Comparison of ENCODE assay signal across 8 cellular contexts in the genomic region with DNA sequence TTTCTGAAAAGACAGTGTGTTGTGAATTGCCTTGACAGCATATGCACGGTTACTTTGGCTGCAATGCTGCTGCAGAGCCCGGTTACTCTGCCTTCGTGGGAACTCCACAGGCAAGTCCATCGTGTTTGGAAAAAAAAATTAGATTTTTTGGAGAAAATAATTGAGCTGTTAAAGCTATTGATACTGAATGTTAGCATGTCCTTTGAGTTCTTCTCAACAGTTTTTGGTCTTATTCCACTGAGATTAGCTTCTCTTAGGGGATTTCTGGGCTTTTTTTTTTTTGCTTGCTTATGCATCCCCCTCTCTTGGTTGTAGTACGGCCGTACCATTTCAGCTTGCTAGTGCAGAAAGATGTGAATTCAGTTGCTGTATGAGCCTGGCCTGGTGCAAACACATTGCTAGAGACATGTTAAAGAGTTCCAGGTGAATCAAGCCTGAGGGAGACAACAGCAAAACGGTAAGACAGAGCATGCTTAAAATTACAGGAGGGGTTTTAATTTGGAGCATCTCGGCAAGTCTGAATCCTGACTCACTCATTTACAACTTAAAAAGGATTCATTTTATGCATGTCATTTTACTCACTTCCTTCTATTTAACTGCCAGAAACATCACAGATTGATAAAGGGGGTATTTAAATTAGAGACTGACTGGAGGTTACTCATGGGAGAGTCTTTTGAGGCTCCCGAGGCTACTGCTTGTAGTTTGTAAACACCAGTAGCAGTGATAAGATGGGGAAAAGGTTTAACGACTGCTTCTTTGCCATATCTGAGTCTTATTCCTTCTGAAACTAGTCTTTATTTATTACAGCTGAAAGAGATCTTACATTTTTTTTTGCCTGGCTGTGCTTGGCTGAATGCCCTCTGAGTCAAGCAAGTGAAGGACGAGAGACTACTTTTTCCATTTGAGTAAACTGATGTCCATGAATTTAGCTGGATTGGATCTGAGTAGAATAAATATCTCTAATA.
DNase-seq lines count a peak whose midpoint lies in the region; ATAC-seq and TF ChIP-seq lines count a peak whose summit lies in the region.

No MANE protein-coding gene starts in this region.

- no peak for TF ChIP-seq CTCF in MM.1S (IDR thresholded peaks at IDR 0.05; ENCODE audit: low read length)

- H3K9ac ChIP-seq in MM.1S (ENCODE audit: low read length), result peak overlapping the region; percentile 78

- peak; percentile 31 for DNase-seq in GM04503 (ENCODE audit: low read depth)
- DNase-seq in MM.1S, result peak; percentile 76
- DNase-seq in fibroblast of gingiva (ENCODE audit: low read depth), result peak; percentile 58
- peak; percentile 18 for DNase-seq in stimulated activated naive B cell treated with anti-CD40 and anti-IgM and Interleukin-4, amounts not matched to agents 10 μg/mL and 1 μg/mL and 100 μg/mL, for 72 hours
- DNase-seq in COLO829 (ENCODE audit: low spot score), result no peak
- DNase-seq in activated T-cell treated with anti-CD3 and anti-CD28 coated beads, Interleukin-2, amount 50 U/mL, for 72 hours, result no peak
- DNase-seq in NCI-H1436 (lab: John Stamatoyannopoulos, UW), result no peak

- peak overlapping the region; percentile 90 for H3K27ac ChIP-seq in MM.1S (ENCODE audit: low read length)

- H3K4me1 ChIP-seq in MM.1S (ENCODE audit: low read length), result peaks cover 12% of the 10 kb centered on the region

- no peaks in the 10 kb centered on the region for H4K20me1 ChIP-seq in MM.1S (ENCODE audit: insufficient read depth, low read length)

- no peaks in the 10 kb centered on the region for H3K27me3 ChIP-seq in MM.1S (replicated peaks; ENCODE audit: insufficient read depth, low read length)

- no peaks in the 10 kb centered on the region for H3K36me3 ChIP-seq in MM.1S (replicated peaks; ENCODE audit: insufficient read depth, low read length)

- peak overlapping the region; percentile 92 for H3K27ac Mint-ChIP-seq in stimulated activated naive B cell treated with anti-CD40 and anti-IgM and Interleukin-4, amounts not matched to agents 10 μg/mL and 1 μg/mL and 100 μg/mL, for 72 hours
- H3K27ac Mint-ChIP-seq in activated T-cell treated with anti-CD3 and anti-CD28 coated beads, Interleukin-2, amount 50 U/mL, for 72 hours, result no peak overlapping the region

- H3K9me3 Mint-ChIP-seq in stimulated activated naive B cell treated with anti-CD40 and anti-IgM and Interleukin-4, amounts not matched to agents 10 μg/mL and 1 μg/mL and 100 μg/mL, for 72 hours, result no peaks in the 10 kb centered on the region
- no peaks in the 10 kb centered on the region for H3K9me3 Mint-ChIP-seq in activated T-cell treated with anti-CD3 and anti-CD28 coated beads, Interleukin-2, amount 50 U/mL, for 72 hours

- H3K79me2 ChIP-seq in MM.1S (ENCODE audit: low read length), result peaks cover 64% of the 10 kb centered on the region

- H3K4me1 Mint-ChIP-seq in stimulated activated naive B cell treated with anti-CD40 and anti-IgM and Interleukin-4, amounts not matched to agents 10 μg/mL and 1 μg/mL and 100 μg/mL, for 72 hours, result peaks cover 49 to 92% of the 10 kb centered on the region in 2 donors
- H3K4me1 Mint-ChIP-seq in activated T-cell treated with anti-CD3 and anti-CD28 coated beads, Interleukin-2, amount 50 U/mL, for 72 hours (ENCODE audit: low read depth), result no peaks in the 10 kb centered on the region

- H3K9me3 ChIP-seq in MM.1S (replicated peaks; ENCODE audit: insufficient read depth, low read length), result no peaks in the 10 kb centered on the region

- peak overlapping the region; percentile 18 for H2AFZ ChIP-seq in MM.1S (ENCODE audit: low read length)

- peaks cover 39% of the 10 kb centered on the region for H3F3A ChIP-seq in MM.1S (ENCODE audit: insufficient read depth, low read length)

- peaks cover 5 to 7% of the 10 kb centered on the region in 2 donors for H3K36me3 Mint-ChIP-seq in stimulated activated naive B cell treated with anti-CD40 and anti-IgM and Interleukin-4, amounts not matched to agents 10 μg/mL and 1 μg/mL and 100 μg/mL, for 72 hours
- no peaks in the 10 kb centered on the region for H3K36me3 Mint-ChIP-seq in activated T-cell treated with anti-CD3 and anti-CD28 coated beads, Interleukin-2, amount 50 U/mL, for 72 hours (ENCODE audit: insufficient read depth in 2 of 2)

- peak overlapping the region; percentile 77 for H3K4me3 ChIP-seq in MM.1S (ENCODE audit: low read length)

- peak overlapping the region; percentile 79 to 88 for H3K4me3 Mint-ChIP-seq in stimulated activated naive B cell treated with anti-CD40 and anti-IgM and Interleukin-4, amounts not matched to agents 10 μg/mL and 1 μg/mL and 100 μg/mL, for 72 hours
- no peak overlapping the region for H3K4me3 Mint-ChIP-seq in activated T-cell treated with anti-CD3 and anti-CD28 coated beads, Interleukin-2, amount 50 U/mL, for 72 hours

- peak overlapping the region; percentile 93 for H3K4me2 ChIP-seq in MM.1S (ENCODE audit: low read depth, low read length)

- H3K9me2 ChIP-seq in MM.1S (replicated peaks; ENCODE audit: insufficient read depth, low read length), result no peaks in the 10 kb centered on the region

- H3K27me3 Mint-ChIP-seq in stimulated activated naive B cell treated with anti-CD40 and anti-IgM and Interleukin-4, amounts not matched to agents 10 μg/mL and 1 μg/mL and 100 μg/mL, for 72 hours, result no peaks in the 10 kb centered on the region
- H3K27me3 Mint-ChIP-seq in activated T-cell treated with anti-CD3 and anti-CD28 coated beads, Interleukin-2, amount 50 U/mL, for 72 hours (ENCODE audit: low read depth), result peaks cover 7% of the 10 kb centered on the region

- peak; percentile 42 for ATAC-seq in GM21619 (IDR thresholded peaks at IDR 0.05; ENCODE audit: unreplicated experiment)
- ATAC-seq in stimulated activated naive B cell treated with anti-CD40 and anti-IgM and Interleukin-4, amounts not matched to agents 10 μg/mL and 1 μg/mL and 100 μg/mL, for 72 hours (replicated peaks), result peak; percentile 81 to 85
- no peak for ATAC-seq in activated T-cell treated with anti-CD3 and anti-CD28 coated beads, Interleukin-2, amount 50 U/mL, for 72 hours (replicated peaks in 1 of 2)

Comparison
In these comparisons a context has a peak if more than half of its experiments do, and no peak if none do; other contexts are left out.
1. DNase-seq: peak in GM04503 (single experiment), MM.1S (single experiment), fibroblast of gingiva (single experiment) and stimulated activated naive B cell treated with anti-CD40 and anti-IgM and Interleukin-4, amounts not matched to agents 10 μg/mL and 1 μg/mL and 100 μg/mL, for 72 hours (single experiment); none in COLO829 (single experiment), activated T-cell treated with anti-CD3 and anti-CD28 coated beads, Interleukin-2, amount 50 U/mL, for 72 hours (0 of 2) and NCI-H1436 (single experiment).
2. ATAC-seq: peak in GM21619 (single experiment) and stimulated activated naive B cell treated with anti-CD40 and anti-IgM and Interleukin-4, amounts not matched to agents 10 μg/mL and 1 μg/mL and 100 μg/mL, for 72 hours (2 of 2); none in activated T-cell treated with anti-CD3 and anti-CD28 coated beads, Interleukin-2, amount 50 U/mL, for 72 hours (0 of 2).
3. H3K4me3 Mint-ChIP-seq: peak in stimulated activated naive B cell treated with anti-CD40 and anti-IgM and Interleukin-4, amounts not matched to agents 10 μg/mL and 1 μg/mL and 100 μg/mL, for 72 hours (2 of 2); none in activated T-cell treated with anti-CD3 and anti-CD28 coated beads, Interleukin-2, amount 50 U/mL, for 72 hours (0 of 2).